In the genomic region with DNA sequence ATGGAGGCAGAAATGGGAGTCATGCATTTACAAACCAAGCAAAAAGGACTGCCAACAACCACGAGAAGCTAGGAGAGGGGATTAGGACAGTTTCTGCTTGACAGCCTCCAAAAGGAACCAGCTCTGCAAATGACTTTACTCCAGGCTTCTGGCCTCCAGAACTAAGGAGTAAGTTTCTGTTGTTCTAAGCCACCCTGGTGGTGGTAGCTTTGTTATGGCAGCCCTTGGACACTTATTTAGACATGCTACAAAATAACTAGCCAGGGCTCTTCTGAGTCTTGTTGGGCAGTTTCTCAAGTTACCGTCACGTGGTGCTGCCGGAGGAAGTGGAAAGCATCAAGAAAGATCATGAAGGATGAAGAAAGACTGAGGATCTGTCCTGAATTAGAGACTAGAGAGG, we compare ENCODE assay signal across 34 cellular contexts.
"Had no signal": no experiment of that assay in that cellular context is flagged by ENCODE, and none has a peak within 500 bp of the region (broad histone marks: within the 10 kb centered on the region; RNA-seq: fewer than 3 reads in every experiment).

No MANE protein-coding gene starts in this region.

- H3K4me3 Mint-ChIP-seq: activated CD4-positive, alpha-beta memory T cell treated with anti-CD3 and anti-CD28 coated beads for 36 hours; activated CD4-positive, alpha-beta T cell treated with anti-CD3 and anti-CD28 coated beads for 36 hours; activated CD4-positive, alpha-beta T cell treated with anti-CD3 and anti-CD28 coated beads, Interleukin-2, amount 10 ng/mL, durations not matched to agents 24 days and 14 days; activated CD8-positive, alpha-beta memory T cell treated with anti-CD3 and anti-CD28 coated beads, Interleukin-2, amount 10 ng/mL, durations not matched to agents 7 days and 5 days; activated CD8-positive, alpha-beta T cell treated with anti-CD3 and anti-CD28 coated beads, Interleukin-2, amount 10 ng/mL, durations not matched to agents 7 days and 5 days; activated naive CD4-positive, alpha-beta T cell treated with anti-CD3 and anti-CD28 coated beads, Interleukin-2, amount 10 ng/mL, durations not matched to agents 7 days and 5 days; activated naive CD8-positive, alpha-beta T cell treated with anti-CD3 and anti-CD28 coated beads, Interleukin-2, amount 10 ng/mL, durations not matched to agents 7 days and 5 days; activated T-cell treated with anti-CD3 and anti-CD28 coated beads, Interleukin-2, amount 50 U/mL, for 72 hours; brain; central memory CD8-positive, alpha-beta T cell; effector memory CD8-positive, alpha-beta T cell; T-helper 17 cell; T-helper 2 cell treated with Interferon-gamma antibody and Interleukin-4, amounts not matched to agents 5 μg/mL and 100 μg/mL, for 36 hours had no signal

- H3K27me3 ChIP-seq: ascending aorta, breast epithelium, cardiac muscle cell, esophagus squamous epithelium, foreskin keratinocyte, gastrocnemius medialis, heart left ventricle had no signal

- H3K4me1 Mint-ChIP-seq: activated CD4-positive, alpha-beta T cell treated with anti-CD3 and anti-CD28 coated beads for 36 hours; activated CD4-positive, alpha-beta T cell treated with anti-CD3 and anti-CD28 coated beads, Interleukin-2, amount 10 ng/mL, durations not matched to agents 24 days and 14 days; activated CD8-positive, alpha-beta memory T cell treated with anti-CD3 and anti-CD28 coated beads, Interleukin-2, amount 10 ng/mL, durations not matched to agents 7 days and 5 days; activated naive CD4-positive, alpha-beta T cell treated with anti-CD3 and anti-CD28 coated beads, Interleukin-2, amount 10 ng/mL, durations not matched to agents 7 days and 5 days; activated naive CD8-positive, alpha-beta T cell treated with anti-CD3 and anti-CD28 coated beads, Interleukin-2, amount 10 ng/mL, durations not matched to agents 7 days and 5 days; central memory CD8-positive, alpha-beta T cell; T-helper 17 cell had no signal

- H3K9me3 ChIP-seq: ascending aorta, breast epithelium, esophagus squamous epithelium, gastrocnemius medialis, heart left ventricle had no signal

- H3K36me3 Mint-ChIP-seq: activated CD4-positive, alpha-beta memory T cell treated with anti-CD3 and anti-CD28 coated beads for 36 hours; activated CD8-positive, alpha-beta memory T cell treated with anti-CD3 and anti-CD28 coated beads, Interleukin-2, amount 10 ng/mL, durations not matched to agents 7 days and 5 days; activated naive CD4-positive, alpha-beta T cell treated with anti-CD3 and anti-CD28 coated beads, Interleukin-2, amount 10 ng/mL, durations not matched to agents 7 days and 5 days; activated naive CD4-positive, alpha-beta T cell treated with anti-CD3 and anti-CD28 coated beads, Interleukin-2, amount 50 U/mL, for 72 hours; activated naive CD8-positive, alpha-beta T cell treated with anti-CD3 and anti-CD28 coated beads, Interleukin-2, amount 10 ng/mL, durations not matched to agents 7 days and 5 days; brain had no signal

- H3K27ac Mint-ChIP-seq: activated CD4-positive, alpha-beta memory T cell treated with anti-CD3 and anti-CD28 coated beads for 36 hours; activated CD4-positive, alpha-beta T cell treated with anti-CD3 and anti-CD28 coated beads for 36 hours; activated CD4-positive, alpha-beta T cell treated with anti-CD3 and anti-CD28 coated beads, Interleukin-2, amount 10 ng/mL, durations not matched to agents 24 days and 14 days; activated CD8-positive, alpha-beta memory T cell treated with anti-CD3 and anti-CD28 coated beads, Interleukin-2, amount 10 ng/mL, durations not matched to agents 7 days and 5 days; activated CD8-positive, alpha-beta T cell treated with anti-CD3 and anti-CD28 coated beads, Interleukin-2, amount 10 ng/mL, durations not matched to agents 7 days and 5 days; activated naive CD4-positive, alpha-beta T cell treated with anti-CD3 and anti-CD28 coated beads, Interleukin-2, amount 10 ng/mL, durations not matched to agents 7 days and 5 days; activated naive CD4-positive, alpha-beta T cell treated with anti-CD3 and anti-CD28 coated beads, Interleukin-2, amount 50 U/mL, for 72 hours; activated naive CD8-positive, alpha-beta T cell treated with anti-CD3 and anti-CD28 coated beads, Interleukin-2, amount 10 ng/mL, durations not matched to agents 7 days and 5 days; activated T-cell treated with anti-CD3 and anti-CD28 coated beads, Interleukin-2, amount 50 U/mL, for 72 hours; brain; effector memory CD8-positive, alpha-beta T cell; T-helper 17 cell; T-helper 2 cell treated with Interferon-gamma antibody and Interleukin-4, amounts not matched to agents 5 μg/mL and 100 μg/mL, for 36 hours had no signal

- ATAC-seq: activated CD4-positive, alpha-beta T cell treated with anti-CD3 and anti-CD28 coated beads for 36 hours; activated CD8-positive, alpha-beta memory T cell treated with anti-CD3 and anti-CD28 coated beads, Interleukin-2, amount 10 ng/mL, durations not matched to agents 7 days and 5 days; activated CD8-positive, alpha-beta T cell treated with anti-CD3 and anti-CD28 coated beads, Interleukin-2, amount 10 ng/mL, durations not matched to agents 7 days and 5 days; activated naive CD4-positive, alpha-beta T cell treated with anti-CD3 and anti-CD28 coated beads, Interleukin-2, amount 50 U/mL, for 72 hours; activated T-cell treated with anti-CD3 and anti-CD28 coated beads, Interleukin-2, amount 50 U/mL, for 72 hours; effector memory CD8-positive, alpha-beta T cell; foreskin keratinocyte; gastrocnemius medialis; heart left ventricle; T-helper 17 cell had no signal

- H3K4me1 ChIP-seq: ascending aorta, breast epithelium, esophagus squamous epithelium, foreskin keratinocyte, heart left ventricle had no signal

- DNase-seq: activated CD4-positive, alpha-beta memory T cell treated with anti-CD3 and anti-CD28 coated beads for 36 hours; activated CD4-positive, alpha-beta T cell treated with anti-CD3 and anti-CD28 coated beads for 36 hours; activated CD4-positive, alpha-beta T cell treated with anti-CD3 and anti-CD28 coated beads, Interleukin-2, amount 10 ng/mL, durations not matched to agents 24 days and 14 days; activated CD4-positive, CD25-positive, alpha-beta regulatory T cell; activated CD4-positive, CD25-positive, alpha-beta regulatory T cell treated with anti-CD3 and anti-CD28 coated beads, Interleukin-2, amount 50 U/mL, for 72 hours; activated CD8-positive, alpha-beta memory T cell treated with anti-CD3 and anti-CD28 coated beads, Interleukin-2, amount 10 ng/mL, durations not matched to agents 7 days and 5 days; activated CD8-positive, alpha-beta memory T cell treated with anti-CD3 and anti-CD28 coated beads, Interleukin-2, amount 50 U/mL, for 4 hours; activated CD8-positive, alpha-beta T cell treated with anti-CD3 and anti-CD28 coated beads, Interleukin-2, amount 10 ng/mL, durations not matched to agents 7 days and 5 days; activated gamma-delta T cell; activated naive CD4-positive, alpha-beta T cell; activated naive CD4-positive, alpha-beta T cell treated with anti-CD3 and anti-CD28 coated beads, Interleukin-2, amount 10 ng/mL, durations not matched to agents 7 days and 5 days; activated naive CD8-positive, alpha-beta T cell treated with anti-CD3 and anti-CD28 coated beads, Interleukin-2, amount 10 ng/mL, durations not matched to agents 7 days and 5 days; activated T-cell treated with anti-CD3 and anti-CD28 coated beads, Interleukin-2, amount 50 U/mL, for 1 hour; activated T-cell treated with anti-CD3 and anti-CD28 coated beads, Interleukin-2, amount 50 U/mL, for 72 hours; cortex of kidney; dermis blood vessel endothelial cell; effector CD4-positive, alpha-beta T cell; effector memory CD8-positive, alpha-beta T cell; erythroblast; esophagus squamous epithelium; foreskin keratinocyte; gastrocnemius medialis; glutamatergic neuron; heart left ventricle; T-helper 1 cell; T-helper 17 cell; T1000 had no signal

- H3K27ac ChIP-seq: ascending aorta, breast epithelium, cardiac muscle cell, esophagus squamous epithelium, foreskin keratinocyte, gastrocnemius medialis, heart left ventricle had no signal

- H3K36me3 ChIP-seq: ascending aorta, breast epithelium, cardiac muscle cell, esophagus squamous epithelium, gastrocnemius medialis, heart left ventricle had no signal

- H3K27me3 Mint-ChIP-seq: activated CD4-positive, alpha-beta memory T cell treated with anti-CD3 and anti-CD28 coated beads for 36 hours; activated CD4-positive, alpha-beta T cell treated with anti-CD3 and anti-CD28 coated beads, Interleukin-2, amount 10 ng/mL, durations not matched to agents 24 days and 14 days; activated CD8-positive, alpha-beta memory T cell treated with anti-CD3 and anti-CD28 coated beads, Interleukin-2, amount 10 ng/mL, durations not matched to agents 7 days and 5 days; activated naive CD4-positive, alpha-beta T cell treated with anti-CD3 and anti-CD28 coated beads, Interleukin-2, amount 10 ng/mL, durations not matched to agents 7 days and 5 days; activated naive CD8-positive, alpha-beta T cell treated with anti-CD3 and anti-CD28 coated beads, Interleukin-2, amount 10 ng/mL, durations not matched to agents 7 days and 5 days; central memory CD8-positive, alpha-beta T cell; effector memory CD8-positive, alpha-beta T cell; T-helper 17 cell had no signal

- H3K4me3 ChIP-seq: ascending aorta, breast epithelium, cardiac muscle cell, esophagus squamous epithelium, gastrocnemius medialis, heart left ventricle had no signal

- H3K9me3 Mint-ChIP-seq: activated CD4-positive, alpha-beta memory T cell treated with anti-CD3 and anti-CD28 coated beads for 36 hours; activated CD4-positive, alpha-beta T cell treated with anti-CD3 and anti-CD28 coated beads, Interleukin-2, amount 10 ng/mL, durations not matched to agents 24 days and 14 days; activated naive CD4-positive, alpha-beta T cell treated with anti-CD3 and anti-CD28 coated beads, Interleukin-2, amount 10 ng/mL, durations not matched to agents 7 days and 5 days; activated naive CD8-positive, alpha-beta T cell treated with anti-CD3 and anti-CD28 coated beads, Interleukin-2, amount 10 ng/mL, durations not matched to agents 7 days and 5 days; brain; T-helper 2 cell treated with Interferon-gamma antibody and Interleukin-4, amounts not matched to agents 5 μg/mL and 100 μg/mL, for 36 hours had no signal
